In genomic region chr1:32128479-32128878, GRCh38 we compare ENCODE assay signal across 16 cellular contexts.
"Had no signal": no experiment of that assay in that cellular context is flagged by ENCODE, and none has a peak within 500 bp of the region (broad histone marks: within the 10 kb centered on the region; RNA-seq: fewer than 3 reads in every experiment).

No MANE protein-coding gene starts in this region.

- H3K9me3 Mint-ChIP-seq: activated CD4-positive, alpha-beta memory T cell treated with anti-CD3 and anti-CD28 coated beads for 36 hours; mesothelial cell of epicardium; T-helper 2 cell treated with Interferon-gamma antibody and Interleukin-4, amounts not matched to agents 5 μg/mL and 100 μg/mL, for 36 hours had no signal

- H3K36me3 Mint-ChIP-seq: mesothelial cell of epicardium had no signal

- H3K27ac ChIP-seq: colonic mucosa, epithelial cell of prostate, right lobe of liver, vagina had no signal

- H3K27ac Mint-ChIP-seq: activated CD4-positive, alpha-beta memory T cell treated with anti-CD3 and anti-CD28 coated beads for 36 hours; T-helper 2 cell treated with Interferon-gamma antibody and Interleukin-4, amounts not matched to agents 5 μg/mL and 100 μg/mL, for 36 hours had no signal

- ATAC-seq: right lobe of liver; stimulated activated naive CD8-positive, alpha-beta T cell treated with anti-CD3 and anti-CD28 coated beads, Interleukin-15, Interleukin-2, amounts not matched to agents 100 U/mL and 50 U/mL, for 24 hours had no signal

- H3K4me3 ChIP-seq: colonic mucosa, right lobe of liver, vagina had no signal

- H3K27me3 Mint-ChIP-seq: activated CD4-positive, alpha-beta memory T cell treated with anti-CD3 and anti-CD28 coated beads for 36 hours; progenitor cell of endocrine pancreas had no signal

- H3K4me3 Mint-ChIP-seq: activated CD4-positive, alpha-beta memory T cell treated with anti-CD3 and anti-CD28 coated beads for 36 hours; mesothelial cell of epicardium; T-helper 2 cell treated with Interferon-gamma antibody and Interleukin-4, amounts not matched to agents 5 μg/mL and 100 μg/mL, for 36 hours had no signal

- H3K27me3 ChIP-seq: colonic mucosa, right lobe of liver, vagina had no signal

- DNase-seq: activated CD4-positive, alpha-beta memory T cell treated with anti-CD3 and anti-CD28 coated beads for 36 hours; activated CD4-positive, alpha-beta T cell treated with anti-CD3 and anti-CD28 coated beads for 1 hour; activated gamma-delta T cell treated with Interleukin-2 at 50 U/mL for 16 hours; activated T-cell treated with anti-CD3 and anti-CD28 coated beads, Interleukin-2, amount 50 U/mL, for 48 hours; colonic mucosa; effector CD8-positive, alpha-beta T cell; kidney glomerular epithelial cell; right lobe of liver; stimulated activated CD4-positive, alpha-beta T cell treated with anti-CD3 and anti-CD28 coated beads, Interleukin-2, amount 100 ng/mL, for 24 hours; stimulated activated naive CD8-positive, alpha-beta T cell treated with anti-CD3 and anti-CD28 coated beads, Interleukin-15, Interleukin-2, amounts not matched to agents 100 U/mL and 50 U/mL, for 24 hours; SW 1271 had no signal
